1 cellular context compared by ENCODE assay signal in the genomic region with DNA sequence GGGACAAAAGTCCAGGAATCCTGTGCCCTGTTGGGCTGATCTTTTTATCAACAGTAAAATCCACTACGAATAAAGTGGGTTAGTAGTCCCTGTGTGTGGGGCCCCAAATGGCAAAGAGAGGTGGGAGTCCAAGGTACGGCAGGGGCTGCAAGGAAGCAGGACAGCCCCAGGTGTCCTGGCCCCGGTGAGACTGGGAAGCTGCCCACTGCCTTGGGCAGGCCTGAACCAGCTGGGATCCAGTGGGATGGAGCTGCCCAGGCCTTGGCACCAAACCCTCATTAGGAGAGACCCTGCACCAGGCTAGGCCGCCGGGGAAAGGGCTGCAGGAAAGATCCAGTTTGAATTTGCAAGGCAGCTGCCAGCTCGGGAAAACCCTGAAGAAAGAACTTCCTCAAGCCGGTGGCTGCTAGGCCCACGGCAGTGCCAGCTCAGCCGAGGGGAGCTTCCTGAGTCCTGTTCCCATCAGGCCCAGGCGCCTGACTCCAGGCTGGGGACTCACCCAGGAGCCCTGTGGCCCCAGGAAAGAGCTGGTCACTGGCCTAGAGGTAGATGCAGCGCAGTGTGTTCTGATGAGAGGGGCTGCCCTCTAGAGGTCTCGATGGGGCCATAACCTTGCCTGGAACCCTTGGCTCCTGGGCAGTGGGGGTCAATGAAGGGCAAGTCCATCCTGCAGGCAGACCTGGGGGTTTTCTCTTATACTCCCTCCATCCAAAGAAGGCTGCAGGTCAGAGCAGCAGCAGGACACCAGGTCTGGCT.
TF ChIP-seq lines count a peak whose summit lies in the region.

No MANE protein-coding gene starts in this region.

TF ChIP-seq in HepG2, 621 proteins besides CTCF, POLR2A, EP300 and RAD21 (continued from another document and continues in another):
- TF ChIP-seq, protein P1, sequence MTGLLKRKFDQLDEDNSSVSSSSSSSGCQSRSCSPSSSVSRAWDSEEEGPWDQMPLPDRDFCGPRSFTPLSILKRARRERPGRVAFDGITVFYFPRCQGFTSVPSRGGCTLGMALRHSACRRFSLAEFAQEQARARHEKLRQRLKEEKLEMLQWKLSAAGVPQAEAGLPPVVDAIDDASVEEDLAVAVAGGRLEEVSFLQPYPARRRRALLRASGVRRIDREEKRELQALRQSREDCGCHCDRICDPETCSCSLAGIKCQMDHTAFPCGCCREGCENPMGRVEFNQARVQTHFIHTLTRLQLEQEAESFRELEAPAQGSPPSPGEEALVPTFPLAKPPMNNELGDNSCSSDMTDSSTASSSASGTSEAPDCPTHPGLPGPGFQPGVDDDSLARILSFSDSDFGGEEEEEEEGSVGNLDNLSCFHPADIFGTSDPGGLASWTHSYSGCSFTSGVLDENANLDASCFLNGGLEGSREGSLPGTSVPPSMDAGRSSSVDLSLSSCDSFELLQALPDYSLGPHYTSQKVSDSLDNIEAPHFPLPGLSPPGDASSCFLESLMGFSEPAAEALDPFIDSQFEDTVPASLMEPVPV (CRISPR knock-in tag; IDR thresholded peaks at IDR 0.05): peak; percentile 38; the same call in 1 of the 2 replicates
- TF ChIP-seq RARA (CRISPR knock-in tag; IDR thresholded peaks at IDR 0.05): peak; percentile 49; the same call in 1 of the 2 replicates
- TF ChIP-seq CAMTA2 (CRISPR knock-in tag; IDR thresholded peaks at IDR 0.05; ENCODE audit: borderline replicate concordance): no peak
- TF ChIP-seq ZNF17 (CRISPR knock-in tag; IDR thresholded peaks at IDR 0.05): no peak
- no peak for TF ChIP-seq HMG20B (CRISPR knock-in tag; conservative IDR thresholded peaks at IDR 0.05)
- TF ChIP-seq, protein P2, sequence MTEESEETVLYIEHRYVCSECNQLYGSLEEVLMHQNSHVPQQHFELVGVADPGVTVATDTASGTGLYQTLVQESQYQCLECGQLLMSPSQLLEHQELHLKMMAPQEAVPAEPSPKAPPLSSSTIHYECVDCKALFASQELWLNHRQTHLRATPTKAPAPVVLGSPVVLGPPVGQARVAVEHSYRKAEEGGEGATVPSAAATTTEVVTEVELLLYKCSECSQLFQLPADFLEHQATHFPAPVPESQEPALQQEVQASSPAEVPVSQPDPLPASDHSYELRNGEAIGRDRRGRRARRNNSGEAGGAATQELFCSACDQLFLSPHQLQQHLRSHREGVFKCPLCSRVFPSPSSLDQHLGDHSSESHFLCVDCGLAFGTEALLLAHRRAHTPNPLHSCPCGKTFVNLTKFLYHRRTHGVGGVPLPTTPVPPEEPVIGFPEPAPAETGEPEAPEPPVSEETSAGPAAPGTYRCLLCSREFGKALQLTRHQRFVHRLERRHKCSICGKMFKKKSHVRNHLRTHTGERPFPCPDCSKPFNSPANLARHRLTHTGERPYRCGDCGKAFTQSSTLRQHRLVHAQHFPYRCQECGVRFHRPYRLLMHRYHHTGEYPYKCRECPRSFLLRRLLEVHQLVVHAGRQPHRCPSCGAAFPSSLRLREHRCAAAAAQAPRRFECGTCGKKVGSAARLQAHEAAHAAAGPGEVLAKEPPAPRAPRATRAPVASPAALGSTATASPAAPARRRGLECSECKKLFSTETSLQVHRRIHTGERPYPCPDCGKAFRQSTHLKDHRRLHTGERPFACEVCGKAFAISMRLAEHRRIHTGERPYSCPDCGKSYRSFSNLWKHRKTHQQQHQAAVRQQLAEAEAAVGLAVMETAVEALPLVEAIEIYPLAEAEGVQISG (CRISPR knock-in tag; IDR thresholded peaks at IDR 0.05): peak; percentile 63
- TF ChIP-seq, protein P3, sequence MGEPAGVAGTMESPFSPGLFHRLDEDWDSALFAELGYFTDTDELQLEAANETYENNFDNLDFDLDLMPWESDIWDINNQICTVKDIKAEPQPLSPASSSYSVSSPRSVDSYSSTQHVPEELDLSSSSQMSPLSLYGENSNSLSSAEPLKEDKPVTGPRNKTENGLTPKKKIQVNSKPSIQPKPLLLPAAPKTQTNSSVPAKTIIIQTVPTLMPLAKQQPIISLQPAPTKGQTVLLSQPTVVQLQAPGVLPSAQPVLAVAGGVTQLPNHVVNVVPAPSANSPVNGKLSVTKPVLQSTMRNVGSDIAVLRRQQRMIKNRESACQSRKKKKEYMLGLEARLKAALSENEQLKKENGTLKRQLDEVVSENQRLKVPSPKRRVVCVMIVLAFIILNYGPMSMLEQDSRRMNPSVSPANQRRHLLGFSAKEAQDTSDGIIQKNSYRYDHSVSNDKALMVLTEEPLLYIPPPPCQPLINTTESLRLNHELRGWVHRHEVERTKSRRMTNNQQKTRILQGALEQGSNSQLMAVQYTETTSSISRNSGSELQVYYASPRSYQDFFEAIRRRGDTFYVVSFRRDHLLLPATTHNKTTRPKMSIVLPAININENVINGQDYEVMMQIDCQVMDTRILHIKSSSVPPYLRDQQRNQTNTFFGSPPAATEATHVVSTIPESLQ (CRISPR knock-in tag; conservative IDR thresholded peaks at IDR 0.05): 0 out of 2 replicates have a peak, but pooled peaks have one; percentile 21
- TF ChIP-seq, protein P4, sequence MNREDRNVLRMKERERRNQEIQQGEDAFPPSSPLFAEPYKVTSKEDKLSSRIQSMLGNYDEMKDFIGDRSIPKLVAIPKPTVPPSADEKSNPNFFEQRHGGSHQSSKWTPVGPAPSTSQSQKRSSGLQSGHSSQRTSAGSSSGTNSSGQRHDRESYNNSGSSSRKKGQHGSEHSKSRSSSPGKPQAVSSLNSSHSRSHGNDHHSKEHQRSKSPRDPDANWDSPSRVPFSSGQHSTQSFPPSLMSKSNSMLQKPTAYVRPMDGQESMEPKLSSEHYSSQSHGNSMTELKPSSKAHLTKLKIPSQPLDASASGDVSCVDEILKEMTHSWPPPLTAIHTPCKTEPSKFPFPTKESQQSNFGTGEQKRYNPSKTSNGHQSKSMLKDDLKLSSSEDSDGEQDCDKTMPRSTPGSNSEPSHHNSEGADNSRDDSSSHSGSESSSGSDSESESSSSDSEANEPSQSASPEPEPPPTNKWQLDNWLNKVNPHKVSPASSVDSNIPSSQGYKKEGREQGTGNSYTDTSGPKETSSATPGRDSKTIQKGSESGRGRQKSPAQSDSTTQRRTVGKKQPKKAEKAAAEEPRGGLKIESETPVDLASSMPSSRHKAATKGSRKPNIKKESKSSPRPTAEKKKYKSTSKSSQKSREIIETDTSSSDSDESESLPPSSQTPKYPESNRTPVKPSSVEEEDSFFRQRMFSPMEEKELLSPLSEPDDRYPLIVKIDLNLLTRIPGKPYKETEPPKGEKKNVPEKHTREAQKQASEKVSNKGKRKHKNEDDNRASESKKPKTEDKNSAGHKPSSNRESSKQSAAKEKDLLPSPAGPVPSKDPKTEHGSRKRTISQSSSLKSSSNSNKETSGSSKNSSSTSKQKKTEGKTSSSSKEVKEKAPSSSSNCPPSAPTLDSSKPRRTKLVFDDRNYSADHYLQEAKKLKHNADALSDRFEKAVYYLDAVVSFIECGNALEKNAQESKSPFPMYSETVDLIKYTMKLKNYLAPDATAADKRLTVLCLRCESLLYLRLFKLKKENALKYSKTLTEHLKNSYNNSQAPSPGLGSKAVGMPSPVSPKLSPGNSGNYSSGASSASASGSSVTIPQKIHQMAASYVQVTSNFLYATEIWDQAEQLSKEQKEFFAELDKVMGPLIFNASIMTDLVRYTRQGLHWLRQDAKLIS (CRISPR knock-in tag; IDR thresholded peaks at IDR 0.05): no peak
- peak; percentile 25; the same call in 1 of the 2 replicates for TF ChIP-seq SOX5 (CRISPR knock-in tag; IDR thresholded peaks at IDR 0.05; ENCODE audit: borderline replicate concordance)
- TF ChIP-seq FOXJ3 (CRISPR knock-in tag; IDR thresholded peaks at IDR 0.05; ENCODE audit: borderline replicate concordance): no peak
- 0 out of 2 replicates have a peak, but pooled peaks have one; percentile 16 for TF ChIP-seq ZNF335 (CRISPR knock-in tag; IDR thresholded peaks at IDR 0.05)
- no peak for TF ChIP-seq IKZF1 (IDR thresholded peaks at IDR 0.05)
- TF ChIP-seq SNAPC2 (CRISPR knock-in tag; IDR thresholded peaks at IDR 0.05): 0 out of 2 replicates have a peak, but pooled peaks have one; percentile 39
- TF ChIP-seq ZNF775 (CRISPR knock-in tag; IDR thresholded peaks at IDR 0.05; ENCODE audit: borderline replicate concordance): no peak
- no peak for TF ChIP-seq MAF1 (CRISPR knock-in tag; IDR thresholded peaks at IDR 0.05; ENCODE audit: borderline replicate concordance)
- TF ChIP-seq STAT5B (CRISPR knock-in tag; IDR thresholded peaks at IDR 0.05): no peak
- TF ChIP-seq ARNT2 (CRISPR knock-in tag; IDR thresholded peaks at IDR 0.05; ENCODE audit: low read depth): no peak; the same call in 1 of the 2 replicates
- TF ChIP-seq, protein P5, sequence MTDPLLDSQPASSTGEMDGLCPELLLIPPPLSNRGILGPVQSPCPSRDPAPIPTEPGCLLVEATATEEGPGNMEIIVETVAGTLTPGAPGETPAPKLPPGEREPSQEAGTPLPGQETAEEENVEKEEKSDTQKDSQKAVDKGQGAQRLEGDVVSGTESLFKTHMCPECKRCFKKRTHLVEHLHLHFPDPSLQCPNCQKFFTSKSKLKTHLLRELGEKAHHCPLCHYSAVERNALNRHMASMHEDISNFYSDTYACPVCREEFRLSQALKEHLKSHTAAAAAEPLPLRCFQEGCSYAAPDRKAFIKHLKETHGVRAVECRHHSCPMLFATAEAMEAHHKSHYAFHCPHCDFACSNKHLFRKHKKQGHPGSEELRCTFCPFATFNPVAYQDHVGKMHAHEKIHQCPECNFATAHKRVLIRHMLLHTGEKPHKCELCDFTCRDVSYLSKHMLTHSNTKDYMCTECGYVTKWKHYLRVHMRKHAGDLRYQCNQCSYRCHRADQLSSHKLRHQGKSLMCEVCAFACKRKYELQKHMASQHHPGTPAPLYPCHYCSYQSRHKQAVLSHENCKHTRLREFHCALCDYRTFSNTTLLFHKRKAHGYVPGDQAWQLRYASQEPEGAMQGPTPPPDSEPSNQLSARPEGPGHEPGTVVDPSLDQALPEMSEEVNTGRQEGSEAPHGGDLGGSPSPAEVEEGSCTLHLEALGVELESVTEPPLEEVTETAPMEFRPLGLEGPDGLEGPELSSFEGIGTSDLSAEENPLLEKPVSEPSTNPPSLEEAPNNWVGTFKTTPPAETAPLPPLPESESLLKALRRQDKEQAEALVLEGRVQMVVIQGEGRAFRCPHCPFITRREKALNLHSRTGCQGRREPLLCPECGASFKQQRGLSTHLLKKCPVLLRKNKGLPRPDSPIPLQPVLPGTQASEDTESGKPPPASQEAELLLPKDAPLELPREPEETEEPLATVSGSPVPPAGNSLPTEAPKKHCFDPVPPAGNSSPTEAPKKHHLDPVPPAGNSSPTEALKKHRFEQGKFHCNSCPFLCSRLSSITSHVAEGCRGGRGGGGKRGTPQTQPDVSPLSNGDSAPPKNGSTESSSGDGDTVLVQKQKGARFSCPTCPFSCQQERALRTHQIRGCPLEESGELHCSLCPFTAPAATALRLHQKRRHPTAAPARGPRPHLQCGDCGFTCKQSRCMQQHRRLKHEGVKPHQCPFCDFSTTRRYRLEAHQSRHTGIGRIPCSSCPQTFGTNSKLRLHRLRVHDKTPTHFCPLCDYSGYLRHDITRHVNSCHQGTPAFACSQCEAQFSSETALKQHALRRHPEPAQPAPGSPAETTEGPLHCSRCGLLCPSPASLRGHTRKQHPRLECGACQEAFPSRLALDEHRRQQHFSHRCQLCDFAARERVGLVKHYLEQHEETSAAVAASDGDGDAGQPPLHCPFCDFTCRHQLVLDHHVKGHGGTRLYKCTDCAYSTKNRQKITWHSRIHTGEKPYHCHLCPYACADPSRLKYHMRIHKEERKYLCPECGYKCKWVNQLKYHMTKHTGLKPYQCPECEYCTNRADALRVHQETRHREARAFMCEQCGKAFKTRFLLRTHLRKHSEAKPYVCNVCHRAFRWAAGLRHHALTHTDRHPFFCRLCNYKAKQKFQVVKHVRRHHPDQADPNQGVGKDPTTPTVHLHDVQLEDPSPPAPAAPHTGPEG (CRISPR knock-in tag; IDR thresholded peaks at IDR 0.05): no peak
- TF ChIP-seq ZZZ3 (CRISPR knock-in tag; IDR thresholded peaks at IDR 0.05; ENCODE audit: borderline replicate concordance): no peak
- peak; percentile 72; the same call in 1 of the 2 replicates for TF ChIP-seq KAT7 (CRISPR knock-in tag; IDR thresholded peaks at IDR 0.05; ENCODE audit: borderline replicate concordance)
- TF ChIP-seq ZNF207 (IDR thresholded peaks at IDR 0.05; ENCODE audit: borderline replicate concordance): no peak
- peak; percentile 61 for TF ChIP-seq PHF5A (CRISPR knock-in tag; IDR thresholded peaks at IDR 0.05; ENCODE audit: low read depth, unreplicated experiment)
- TF ChIP-seq AKAP8 (CRISPR knock-in tag; IDR thresholded peaks at IDR 0.05): peak; percentile 84; the same call in 1 of the 2 replicates
- TF ChIP-seq MED1 (CRISPR knock-in tag; IDR thresholded peaks at IDR 0.05): peak; percentile 66
- TF ChIP-seq, protein P6, sequence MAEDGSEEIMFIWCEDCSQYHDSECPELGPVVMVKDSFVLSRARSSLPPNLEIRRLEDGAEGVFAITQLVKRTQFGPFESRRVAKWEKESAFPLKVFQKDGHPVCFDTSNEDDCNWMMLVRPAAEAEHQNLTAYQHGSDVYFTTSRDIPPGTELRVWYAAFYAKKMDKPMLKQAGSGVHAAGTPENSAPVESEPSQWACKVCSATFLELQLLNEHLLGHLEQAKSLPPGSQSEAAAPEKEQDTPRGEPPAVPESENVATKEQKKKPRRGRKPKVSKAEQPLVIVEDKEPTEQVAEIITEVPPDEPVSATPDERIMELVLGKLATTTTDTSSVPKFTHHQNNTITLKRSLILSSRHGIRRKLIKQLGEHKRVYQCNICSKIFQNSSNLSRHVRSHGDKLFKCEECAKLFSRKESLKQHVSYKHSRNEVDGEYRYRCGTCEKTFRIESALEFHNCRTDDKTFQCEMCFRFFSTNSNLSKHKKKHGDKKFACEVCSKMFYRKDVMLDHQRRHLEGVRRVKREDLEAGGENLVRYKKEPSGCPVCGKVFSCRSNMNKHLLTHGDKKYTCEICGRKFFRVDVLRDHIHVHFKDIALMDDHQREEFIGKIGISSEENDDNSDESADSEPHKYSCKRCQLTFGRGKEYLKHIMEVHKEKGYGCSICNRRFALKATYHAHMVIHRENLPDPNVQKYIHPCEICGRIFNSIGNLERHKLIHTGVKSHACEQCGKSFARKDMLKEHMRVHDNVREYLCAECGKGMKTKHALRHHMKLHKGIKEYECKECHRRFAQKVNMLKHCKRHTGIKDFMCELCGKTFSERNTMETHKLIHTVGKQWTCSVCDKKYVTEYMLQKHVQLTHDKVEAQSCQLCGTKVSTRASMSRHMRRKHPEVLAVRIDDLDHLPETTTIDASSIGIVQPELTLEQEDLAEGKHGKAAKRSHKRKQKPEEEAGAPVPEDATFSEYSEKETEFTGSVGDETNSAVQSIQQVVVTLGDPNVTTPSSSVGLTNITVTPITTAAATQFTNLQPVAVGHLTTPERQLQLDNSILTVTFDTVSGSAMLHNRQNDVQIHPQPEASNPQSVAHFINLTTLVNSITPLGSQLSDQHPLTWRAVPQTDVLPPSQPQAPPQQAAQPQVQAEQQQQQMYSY (CRISPR knock-in tag; IDR thresholded peaks at IDR 0.05): peak; percentile 41; the same call in 1 of the 2 replicates
- TF ChIP-seq, protein P7, sequence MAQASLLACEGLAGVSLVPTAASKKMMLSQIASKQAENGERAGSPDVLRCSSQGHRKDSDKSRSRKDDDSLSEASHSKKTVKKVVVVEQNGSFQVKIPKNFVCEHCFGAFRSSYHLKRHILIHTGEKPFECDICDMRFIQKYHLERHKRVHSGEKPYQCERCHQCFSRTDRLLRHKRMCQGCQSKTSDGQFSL (CRISPR knock-in tag; IDR thresholded peaks at IDR 0.05): 0 out of 2 replicates have a peak, but pooled peaks have one; percentile 54
